16 cellular contexts compared by ENCODE assay signal in the genomic region with DNA sequence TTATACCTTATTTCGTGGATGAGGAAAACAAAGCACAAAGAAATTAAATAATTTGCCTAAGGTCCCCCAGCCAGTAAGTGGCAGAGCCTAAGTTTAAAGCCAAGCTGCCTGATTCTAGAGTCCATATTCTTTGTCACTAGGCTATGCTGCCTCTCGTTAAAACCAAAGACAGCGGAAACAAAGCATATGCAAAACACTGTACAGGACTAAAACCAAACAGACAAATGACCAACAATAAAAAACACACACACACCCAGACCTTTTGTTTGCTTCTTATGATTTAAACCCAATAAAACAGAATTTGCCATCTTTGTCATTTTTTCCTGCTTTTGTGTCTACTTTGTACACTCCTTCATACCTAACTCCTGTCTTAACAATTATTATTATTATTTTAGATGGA. TPM values are rescaled to one million over a fixed set of nuclear protein-coding genes. Genes with fewer than 3 reads are reported as not detected.
A peak's percentile ranks its signal among the peaks of the same experiment; 100 is the strongest.
DNase-seq lines count a peak whose midpoint lies in the region; TF ChIP-seq lines count a peak whose summit lies in the region.
"Had no signal": no experiment of that assay in that cellular context is flagged by ENCODE, and none has a peak within 500 bp of the region (broad histone marks: within the 10 kb centered on the region; RNA-seq: fewer than 3 reads in every experiment).

No MANE protein-coding gene starts in this region.

- H3K9me3 ChIP-seq in colonic mucosa (no peaks in the 10 kb centered on the region), osteoblast (ENCODE audit: low read depth, low read length) (no peaks in the 10 kb centered on the region)
- H3K9me3 ChIP-seq: BE2C had no signal

- H4K20me1 ChIP-seq in osteoblast (ENCODE audit: insufficient read depth, low read length) = no peaks in the 10 kb centered on the region

- H3K4me1 ChIP-seq in colonic mucosa (no peaks in the 10 kb centered on the region), osteoblast (ENCODE audit: insufficient read depth, low read length) (no peaks in the 10 kb centered on the region)
- H3K4me1 ChIP-seq: BE2C had no signal

- H3K4me2 ChIP-seq in osteoblast (ENCODE audit: insufficient read depth, low read length) = no peak overlapping the region

- H3K36me3 ChIP-seq in colonic mucosa = no peaks in the 10 kb centered on the region
- no peaks in the 10 kb centered on the region for H3K36me3 ChIP-seq in osteoblast (ENCODE audit: insufficient read depth, low read length)
- H3K36me3 ChIP-seq: BE2C had no signal

- peaks cover 5% of the 10 kb centered on the region for H3K27me3 ChIP-seq in colonic mucosa
- H3K27me3 ChIP-seq in osteoblast (ENCODE audit: insufficient read depth, low read length) = peaks cover 21% of the 10 kb centered on the region
- H3K27me3 ChIP-seq: BE2C had no signal

- no peak overlapping the region for H2AFZ ChIP-seq in osteoblast (ENCODE audit: low read length)

- TF ChIP-seq CTCF in colonic mucosa (IDR thresholded peaks at IDR 0.05) (no peak), osteoblast (IDR thresholded peaks at IDR 0.05; ENCODE audit: extremely low read depth, low read depth, low read length) (no peak)

- no peaks in the 10 kb centered on the region for H3K79me2 ChIP-seq in osteoblast (ENCODE audit: insufficient read depth, low read length)

- no peak overlapping the region for H3K9ac ChIP-seq in colonic mucosa (ENCODE audit: low read depth in 2 of 2, low read length in 2 of 2)

- H3K27ac ChIP-seq in colonic mucosa = peak overlapping the region; percentile 63
- H3K27ac ChIP-seq in osteoblast (ENCODE audit: low read depth, low read length) = no peak overlapping the region
- H3K27ac ChIP-seq: C4-2B had no signal

- no peak overlapping the region for H3K4me3 ChIP-seq in colonic mucosa
- no peak overlapping the region for H3K4me3 ChIP-seq in osteoblast (ENCODE audit: insufficient read depth, low read length)

- DNase-seq in NCI-H526 treated with DMSO at 0.1 percent for 48 hours (lab: John Stamatoyannopoulos, UW) (peak; percentile 58), colonic mucosa (no peak), osteoblast (ENCODE audit: insufficient read length, low spot score, missing footprints) (peak; percentile 64), occipital lobe (lab: John Stamatoyannopoulos, UW) (no peak), NCI-H1436 (lab: John Stamatoyannopoulos, UW) (no peak), pons (ENCODE audit: low spot score) (no peak), activated gamma-delta T cell (lab: John Stamatoyannopoulos, UW) (no peak)
- DNase-seq: BE2C; CD4-positive, alpha-beta memory T cell; DMS79 treated with DMSO at 0.1 percent for 48 hours; EL; GDM1; GOT3; H9 had no signal

- intact Hi-C loops in colonic mucosa (cut with DNase I) = no loop called here

RNA-seq across cellular contexts. Expression of a gene that starts 10.1 kb away (rescaled TPM):
- total RNA-seq in colonic mucosa = under 1 TPM; 0.16 to 0.62 TPM
- not detected in 2 replicates for total RNA-seq in osteoblast
- total RNA-seq in occipital lobe = not detected
- total RNA-seq: HT-29 had no signal

RNA-seq across cellular contexts. Expression of a gene that starts 52.6 kb away (rescaled TPM):
- total RNA-seq in colonic mucosa = not detected
- total RNA-seq in osteoblast = not detected in 2 replicates
- total RNA-seq in occipital lobe = not detected
- total RNA-seq: CD4-positive, alpha-beta memory T cell; HT-29 had no signal

RNA-seq across cellular contexts. Expression of a gene that starts 56.6 kb away (rescaled TPM):
- total RNA-seq in colonic mucosa = 10 to 100 TPM; 44.2 to 48.6 TPM
- total RNA-seq in osteoblast = 54.8 and 60.8 TPM in 2 replicates
- 78.8 TPM for total RNA-seq in occipital lobe

RNA-seq across cellular contexts. Expression of a gene that starts 56.9 kb away (rescaled TPM):
- 10 to 100 TPM; 15.7 to 19.0 TPM for total RNA-seq in colonic mucosa
- 6.9 and 9.1 TPM in 2 replicates for total RNA-seq in osteoblast
- total RNA-seq in occipital lobe = 8.4 TPM

Comparison
In these comparisons a context has a peak if more than half of its experiments do, and no peak if none do; other contexts are left out.
1. DNase-seq: peak in NCI-H526 treated with DMSO at 0.1 percent for 48 hours (single experiment) and osteoblast (single experiment); none in colonic mucosa (single experiment), occipital lobe (single experiment), NCI-H1436 (single experiment), pons (single experiment) and activated gamma-delta T cell (single experiment).